Comparison of ENCODE assay signal across 8 cellular contexts in the genomic region with DNA sequence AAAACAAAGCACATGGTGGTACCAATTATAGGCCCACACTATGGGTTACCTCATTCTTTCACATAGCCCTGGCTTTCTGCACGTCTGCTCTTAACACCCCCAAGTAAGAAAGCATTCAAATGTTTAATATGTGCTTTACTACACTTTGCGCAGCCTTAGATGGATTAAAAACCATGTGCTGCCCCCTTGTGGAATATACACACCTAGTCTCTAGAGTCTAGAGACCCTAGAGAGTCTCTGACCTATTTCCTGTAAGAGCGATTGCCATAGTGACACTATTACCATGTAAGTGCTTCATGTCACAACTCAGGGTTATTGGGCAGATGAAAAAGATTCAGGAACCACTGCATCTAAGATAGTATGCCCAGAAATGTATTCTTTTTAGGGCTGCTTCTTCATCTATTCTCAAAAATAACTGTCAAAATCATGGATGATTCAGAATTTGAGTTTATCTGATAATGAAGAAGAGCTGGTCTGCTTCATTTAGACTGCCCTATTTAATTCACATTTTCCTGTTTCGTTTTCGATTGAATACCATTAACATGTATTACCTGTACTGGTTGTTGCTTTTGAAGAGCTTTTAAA.
DNase-seq lines count a peak whose midpoint lies in the region; ATAC-seq and TF ChIP-seq lines count a peak whose summit lies in the region.

No MANE protein-coding gene starts in this region.

- 10% methylated on average over 5 of the region's 5 CpGs for WGBS in SK-N-SH (ENCODE audit: low lambda C conversion rate)

- POLR2A ChIA-PET in SK-N-SH (lab: Yijun Ruan, JAX): no interaction called here

- TF ChIP-seq CTCF in SK-N-SH (IDR thresholded peaks at IDR 0.05) (peak; percentile 68), epithelial cell of proximal tubule (conservative IDR thresholded peaks at IDR 0.05; ENCODE audit: low read depth, low read length) (peak; percentile 73)

- CTCF ChIA-PET in SK-N-SH (lab: Yijun Ruan, JAX): interaction anchor here (0.6 to 1.8 kb wide), 9 partner anchors 9 to 85 kb away, joined by 4 to 14 read pairs (median 4); no protein-coding TSS in a partner anchor

- no peak overlapping the region for H3K27ac ChIP-seq in SK-N-SH (ENCODE audit: low read depth in 2 of 2, low read length in 1 of 2)

- peak; percentile 95 for ATAC-seq in GM18505 (IDR thresholded peaks at IDR 0.05; ENCODE audit: unreplicated experiment)
- ATAC-seq in HG02798 (IDR thresholded peaks at IDR 0.05; ENCODE audit: poor library complexity, unreplicated experiment): peak; percentile 96

- TF ChIP-seq EP300 in SK-N-SH (IDR thresholded peaks at IDR 0.05; ENCODE audit: borderline replicate concordance in 1 of 2, low read depth in 1 of 2, low read length in 1 of 2): no peak

- H3K79me2 ChIP-seq in SK-N-SH (ENCODE audit: insufficient read depth): no peaks in the 10 kb centered on the region

- H3F3A ChIP-seq in SK-N-SH (replicated peaks; ENCODE audit: insufficient read depth): no peaks in the 10 kb centered on the region

- no peaks in the 10 kb centered on the region for H3K36me3 ChIP-seq in SK-N-SH (replicated peaks in 1 of 2; ENCODE audit: control insufficient read depth in 1 of 2, insufficient read depth in 2 of 2, low read length in 1 of 2)

- no peak for TF ChIP-seq POLR2A in GM18505 (IDR thresholded peaks at IDR 0.05; ENCODE audit: borderline replicate concordance, extremely low read depth, insufficient read depth, insufficient read length)

- no peaks in the 10 kb centered on the region for H4K20me1 ChIP-seq in SK-N-SH (ENCODE audit: insufficient read depth)

- no peaks in the 10 kb centered on the region for H3K27me3 ChIP-seq in SK-N-SH (ENCODE audit: insufficient read depth)

- H3K9me3 ChIP-seq in SK-N-SH: no peaks in the 10 kb centered on the region

- no peak overlapping the region for H3K4me3 ChIP-seq in SK-N-SH (ENCODE audit: low read depth in 2 of 2, low read length in 1 of 2)
- H3K4me3 ChIP-seq in epithelial cell of proximal tubule (ENCODE audit: low read depth, low read length): no peak overlapping the region

- TF ChIP-seq RAD21 in SK-N-SH (IDR thresholded peaks at IDR 0.05; ENCODE audit: low read length): peak; percentile 59

- H3K9ac ChIP-seq in SK-N-SH: no peak overlapping the region

- H2AFZ ChIP-seq in SK-N-SH (ENCODE audit: low read depth): no peak overlapping the region

- H3K9me2 ChIP-seq in SK-N-SH: no peaks in the 10 kb centered on the region

- DNase-seq in CD1c-positive myeloid dendritic cell (ENCODE audit: extremely low spot score) (peak; percentile 57), NCI-H1105 (lab: John Stamatoyannopoulos, UW) (peak; percentile 69), SK-N-SH (peak; percentile 40), epithelial cell of proximal tubule (ENCODE audit: low read depth) (no peak), putamen (ENCODE audit: low spot score) (peak; percentile 6), ecto neural progenitor cell (ENCODE audit: low spot score) (no peak)

- H3K4me2 ChIP-seq in SK-N-SH: no peak overlapping the region

- H3K4me1 ChIP-seq in SK-N-SH (ENCODE audit: control insufficient read depth in 1 of 2, insufficient read depth in 2 of 2, low read depth in 1 of 2, low read length in 1 of 2): no peaks in the 10 kb centered on the region

TF ChIP-seq in SK-N-SH, 30 proteins besides CTCF, POLR2A, EP300 and RAD21:
- TF ChIP-seq TCF12 (IDR thresholded peaks at IDR 0.05): no peak
- peak; percentile 33; the same call in 1 of the 2 replicates for TF ChIP-seq SMC3 (IDR thresholded peaks at IDR 0.05; ENCODE audit: low read depth, low read length)
- no peak for TF ChIP-seq TAF1 (IDR thresholded peaks at IDR 0.05; ENCODE audit: borderline replicate concordance, low read depth, low read length)
TF ChIP-seq in SK-N-SH: peak in this region for 1.

Comparison
In these comparisons a context has a peak if more than half of its experiments do, and no peak if none do; other contexts are left out.
1. DNase-seq: peak in CD1c-positive myeloid dendritic cell (single experiment), NCI-H1105 (single experiment), SK-N-SH (single experiment) and putamen (single experiment); none in epithelial cell of proximal tubule (single experiment) and ecto neural progenitor cell (single experiment).